ENCODE assay signal across 9 cellular contexts in genomic region chr22:40400173-40400572, GRCh38. TPM values are rescaled to one million over a fixed set of nuclear protein-coding genes. Genes with fewer than 3 reads are reported as not detected.
DNase-seq lines count a peak whose midpoint lies in the region; ATAC-seq and TF ChIP-seq lines count a peak whose summit lies in the region.
"Had no signal": no experiment of that assay in that cellular context is flagged by ENCODE, and none has a peak within 500 bp of the region (broad histone marks: within the 10 kb centered on the region; RNA-seq: fewer than 3 reads in every experiment).

No MANE protein-coding gene starts in this region.

- ATAC-seq in Right ventricle myocardium superior (ENCODE audit: poor library complexity) (no peak), left cardiac atrium (no peak)
- ATAC-seq in activated CD4-positive, CD25-positive, alpha-beta regulatory T cell treated with anti-CD3 and anti-CD28 coated beads, Interleukin-2, amount 50 U/mL, for 24 hours, result no peak

- H3K4me1 Mint-ChIP-seq in T-helper 1 cell treated with Interleukin-12 subunit alpha and Interleukin-12 subunit beta and Interleukin-4 antibody, amounts not matched to agents 30 μg/mL and 1 μg/mL, for 36 hours (ENCODE audit: low read depth), result peaks cover 43% of the 10 kb centered on the region
- H3K4me1 Mint-ChIP-seq in chondrocyte (ENCODE audit: low read depth) (peaks cover 32% of the 10 kb centered on the region), type B pancreatic cell (ENCODE audit: unreplicated experiment) (peaks cover 18% of the 10 kb centered on the region)

- no peaks in the 10 kb centered on the region for H3K9me3 Mint-ChIP-seq in T-helper 1 cell treated with Interleukin-12 subunit alpha and Interleukin-12 subunit beta and Interleukin-4 antibody, amounts not matched to agents 30 μg/mL and 1 μg/mL, for 36 hours
- no peaks in the 10 kb centered on the region for H3K9me3 Mint-ChIP-seq in chondrocyte (ENCODE audit: low read depth)
- H3K9me3 Mint-ChIP-seq in type B pancreatic cell, result no peaks in the 10 kb centered on the region

- TF ChIP-seq CTCF in chondrocyte (IDR thresholded peaks at IDR 0.05) (no peak), type B pancreatic cell (conservative IDR thresholded peaks at IDR 0.05) (no peak)

- peaks cover 37% of the 10 kb centered on the region for H3K36me3 Mint-ChIP-seq in T-helper 1 cell treated with Interleukin-12 subunit alpha and Interleukin-12 subunit beta and Interleukin-4 antibody, amounts not matched to agents 30 μg/mL and 1 μg/mL, for 36 hours (ENCODE audit: low read depth)
- H3K36me3 Mint-ChIP-seq in chondrocyte (ENCODE audit: low read depth), result peaks cover 12% of the 10 kb centered on the region
- H3K36me3 Mint-ChIP-seq in type B pancreatic cell, result peaks cover 21% of the 10 kb centered on the region

- DNase-seq in Right ventricle myocardium superior (peak; percentile 71), left cardiac atrium (no peak), chondrocyte (ENCODE audit: low spot score) (no peak), type B pancreatic cell (ENCODE audit: extremely low spot score, unreplicated experiment) (no peak), COR-L47 (lab: John Stamatoyannopoulos, UW) (no peak), COLO829 (ENCODE audit: low spot score) (no peak)
- DNase-seq: NCI-H82 had no signal

- H3K27ac Mint-ChIP-seq in T-helper 1 cell treated with Interleukin-12 subunit alpha and Interleukin-12 subunit beta and Interleukin-4 antibody, amounts not matched to agents 30 μg/mL and 1 μg/mL, for 36 hours, result peak overlapping the region; percentile 85
- peak overlapping the region; percentile 60 for H3K27ac Mint-ChIP-seq in chondrocyte (ENCODE audit: unreplicated experiment)
- peak overlapping the region; percentile 84 for H3K27ac Mint-ChIP-seq in type B pancreatic cell

- intact Hi-C loops in Right ventricle myocardium superior (cut with DNase I) (no loop called here), left cardiac atrium (cut with DNase I) (no loop called here)

- H3K4me3 Mint-ChIP-seq in T-helper 1 cell treated with Interleukin-12 subunit alpha and Interleukin-12 subunit beta and Interleukin-4 antibody, amounts not matched to agents 30 μg/mL and 1 μg/mL, for 36 hours, result peak overlapping the region; percentile 62
- H3K4me3 Mint-ChIP-seq in chondrocyte (ENCODE audit: unreplicated experiment) (no peak overlapping the region), type B pancreatic cell (no peak overlapping the region)

- no peaks in the 10 kb centered on the region for H3K27me3 Mint-ChIP-seq in T-helper 1 cell treated with Interleukin-12 subunit alpha and Interleukin-12 subunit beta and Interleukin-4 antibody, amounts not matched to agents 30 μg/mL and 1 μg/mL, for 36 hours (ENCODE audit: low read depth)
- no peaks in the 10 kb centered on the region for H3K27me3 Mint-ChIP-seq in chondrocyte (ENCODE audit: low read depth)
- H3K27me3 Mint-ChIP-seq in type B pancreatic cell, result no peaks in the 10 kb centered on the region

RNA-seq across cellular contexts. Expression of gene SGSM3, which starts 29.8 kb away (rescaled TPM):
- total RNA-seq in Right ventricle myocardium superior (33.6 TPM), left cardiac atrium (10 to 100 TPM; 39.1 to 45.3 TPM), chondrocyte (59.5 to 80.3 TPM (median 66.7 TPM) in 3 replicates), type B pancreatic cell (ENCODE audit: low replicate concordance) (106 and 125 TPM in 2 replicates)

RNA-seq across cellular contexts. Expression of gene ADSL, which starts 53.9 kb away (rescaled TPM):
- total RNA-seq in Right ventricle myocardium superior, result 52.0 TPM
- total RNA-seq in left cardiac atrium, result 10 to 100 TPM; 37.4 to 47.0 TPM
- total RNA-seq in chondrocyte, result 56.3 to 62.2 TPM (median 58.1 TPM) in 3 replicates
- 52.2 and 82.8 TPM in 2 replicates for total RNA-seq in type B pancreatic cell (ENCODE audit: low replicate concordance)
